In the genomic region with DNA sequence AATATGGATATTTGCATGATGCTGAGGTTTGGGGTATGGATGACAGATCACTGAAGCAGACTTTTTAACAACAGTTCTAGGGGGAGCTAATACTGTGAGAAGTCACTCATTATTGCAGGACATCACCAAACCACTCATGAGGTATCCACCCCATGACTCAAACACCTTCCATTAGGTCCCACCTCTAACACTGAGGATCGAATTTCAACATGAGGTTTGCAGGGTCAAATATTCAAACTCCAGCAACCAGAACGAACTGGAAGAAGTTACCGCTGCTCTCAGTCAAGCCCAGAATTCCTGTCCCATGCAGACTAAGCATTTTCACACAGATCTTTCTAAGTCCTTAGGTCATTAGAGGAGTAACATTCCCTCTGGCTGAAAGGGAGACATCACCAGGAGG, we compare ENCODE assay signal across 21 cellular contexts.
"Had no signal": no experiment of that assay in that cellular context is flagged by ENCODE, and none has a peak within 500 bp of the region (broad histone marks: within the 10 kb centered on the region; RNA-seq: fewer than 3 reads in every experiment).

No MANE protein-coding gene starts in this region.

- H3K9me3 Mint-ChIP-seq: activated CD4-positive, alpha-beta memory T cell treated with anti-CD3 and anti-CD28 coated beads, Interleukin-2, amount 10 ng/mL, durations not matched to agents 7 days and 5 days; activated T-cell treated with anti-CD3 and anti-CD28 coated beads, Interleukin-2, amount 50 U/mL, for 72 hours; natural killer cell treated with Interleukin-12 subunit alpha and Interleukin-12 subunit beta and Interleukin-15 and Interleukin-18, amount 100 ng/mL, for 72 hours; type B pancreatic cell had no signal

- H3K36me3 ChIP-seq: prostate gland, sigmoid colon, suprapubic skin had no signal

- H3K4me1 ChIP-seq: prostate gland, sigmoid colon, suprapubic skin had no signal

- H3K36me3 Mint-ChIP-seq: natural killer cell treated with Interleukin-12 subunit alpha and Interleukin-12 subunit beta and Interleukin-15 and Interleukin-18, amount 100 ng/mL, for 72 hours; T-cell; type B pancreatic cell had no signal

- H3K27me3 ChIP-seq: sigmoid colon, suprapubic skin had no signal

- H3K27ac ChIP-seq: prostate gland, sigmoid colon, suprapubic skin, VCaP had no signal

- H3K4me3 Mint-ChIP-seq: activated CD4-positive, alpha-beta memory T cell treated with anti-CD3 and anti-CD28 coated beads, Interleukin-2, amount 10 ng/mL, durations not matched to agents 7 days and 5 days; activated CD4-positive, alpha-beta T cell treated with anti-CD3 and anti-CD28 coated beads for 36 hours; activated T-cell treated with anti-CD3 and anti-CD28 coated beads, Interleukin-2, amount 50 U/mL, for 72 hours; natural killer cell treated with Interleukin-12 subunit alpha and Interleukin-12 subunit beta and Interleukin-15 and Interleukin-18, amount 100 ng/mL, for 72 hours; T-cell; type B pancreatic cell had no signal

- ATAC-seq: activated CD4-positive, alpha-beta T cell treated with anti-CD3 and anti-CD28 coated beads for 36 hours; activated T-cell treated with anti-CD3 and anti-CD28 coated beads, Interleukin-2, amount 50 U/mL, for 72 hours; left lobe of liver; natural killer cell treated with Interleukin-12 subunit alpha and Interleukin-12 subunit beta and Interleukin-15 and Interleukin-18, amount 100 ng/mL, for 72 hours; T-cell had no signal

- H3K27me3 Mint-ChIP-seq: activated CD4-positive, alpha-beta memory T cell treated with anti-CD3 and anti-CD28 coated beads, Interleukin-2, amount 10 ng/mL, durations not matched to agents 7 days and 5 days; activated CD4-positive, alpha-beta T cell treated with anti-CD3 and anti-CD28 coated beads for 36 hours; T-cell had no signal

- H3K4me1 Mint-ChIP-seq: activated CD4-positive, alpha-beta memory T cell treated with anti-CD3 and anti-CD28 coated beads, Interleukin-2, amount 10 ng/mL, durations not matched to agents 7 days and 5 days; T-cell had no signal

- DNase-seq: activated CD4-positive, alpha-beta memory T cell treated with anti-CD3 and anti-CD28 coated beads, Interleukin-2, amount 10 ng/mL, durations not matched to agents 7 days and 5 days; activated CD4-positive, alpha-beta T cell treated with anti-CD3 and anti-CD28 coated beads for 36 hours; activated CD8-positive, alpha-beta memory T cell treated with anti-CD3 and anti-CD28 coated beads, Interleukin-2, amount 50 U/mL, for 4 hours; activated T-cell treated with anti-CD3 and anti-CD28 coated beads, Interleukin-2, amount 50 U/mL, for 72 hours; aorta; dermis blood vessel endothelial cell; erythroblast; glutamatergic neuron; occipital lobe; sigmoid colon; stimulated activated CD4-positive, alpha-beta T cell treated with anti-CD3 and anti-CD28 coated beads, Interleukin-12 subunit alpha, Interleukin-12 subunit beta, amount 100 ng/mL, for 4 hours; stimulated activated CD4-positive, alpha-beta T cell treated with anti-CD3 and anti-CD28 coated beads, Interleukin-2, amount 100 ng/mL, for 48 hours; stimulated activated naive CD4-positive, alpha-beta T cell treated with Interleukin-2 at 50 U/mL for 16 hours; T-cell; T1000 had no signal

- H3K4me3 ChIP-seq: prostate gland, sigmoid colon, suprapubic skin had no signal

- H3K27ac Mint-ChIP-seq: activated CD4-positive, alpha-beta memory T cell treated with anti-CD3 and anti-CD28 coated beads, Interleukin-2, amount 10 ng/mL, durations not matched to agents 7 days and 5 days; activated CD4-positive, alpha-beta T cell treated with anti-CD3 and anti-CD28 coated beads for 36 hours; activated T-cell treated with anti-CD3 and anti-CD28 coated beads, Interleukin-2, amount 50 U/mL, for 72 hours; natural killer cell treated with Interleukin-12 subunit alpha and Interleukin-12 subunit beta and Interleukin-15 and Interleukin-18, amount 100 ng/mL, for 72 hours; T-cell; type B pancreatic cell had no signal

- H3K9me3 ChIP-seq: prostate gland, sigmoid colon, suprapubic skin had no signal
